22 cellular contexts compared by ENCODE assay signal in genomic region chr14:97762386-97762785, GRCh38.
"Had no signal": no experiment of that assay in that cellular context is flagged by ENCODE, and none has a peak within 500 bp of the region (broad histone marks: within the 10 kb centered on the region; RNA-seq: fewer than 3 reads in every experiment).

No MANE protein-coding gene starts in this region.

- H3K4me3 Mint-ChIP-seq: effector memory CD8-positive, alpha-beta T cell; natural killer cell treated with Interleukin-12 subunit alpha and Interleukin-12 subunit beta and Interleukin-15 and Interleukin-18, amount 100 ng/mL, for 72 hours; neural crest cell had no signal

- H3K27me3 Mint-ChIP-seq: effector memory CD8-positive, alpha-beta T cell; stimulated activated naive CD8-positive, alpha-beta T cell treated with anti-CD3 and anti-CD28 coated beads, Interleukin-15, amount 100 ng/mL, for 72 hours had no signal

- H3K27ac Mint-ChIP-seq: natural killer cell treated with Interleukin-12 subunit alpha and Interleukin-12 subunit beta and Interleukin-15 and Interleukin-18, amount 100 ng/mL, for 72 hours; progenitor cell of endocrine pancreas; stimulated activated naive CD8-positive, alpha-beta T cell treated with anti-CD3 and anti-CD28 coated beads, Interleukin-15, amount 100 ng/mL, for 72 hours had no signal

- H3K36me3 ChIP-seq: lower lobe of right lung, neutrophil, pancreas, suprapubic skin, thyroid gland, vagina had no signal

- H3K27me3 ChIP-seq: neutrophil, suprapubic skin, thyroid gland, vagina had no signal

- H3K4me1 ChIP-seq: lower lobe of right lung, pancreas, suprapubic skin, thyroid gland, vagina had no signal

- H3K4me3 ChIP-seq: lower lobe of right lung, pancreas, smooth muscle cell, suprapubic skin, thyroid gland, vagina had no signal

- H3K36me3 Mint-ChIP-seq: natural killer cell treated with Interleukin-12 subunit alpha and Interleukin-12 subunit beta and Interleukin-15 and Interleukin-18, amount 100 ng/mL, for 72 hours had no signal

- H3K9me3 Mint-ChIP-seq: effector memory CD8-positive, alpha-beta T cell; natural killer cell treated with Interleukin-12 subunit alpha and Interleukin-12 subunit beta and Interleukin-15 and Interleukin-18, amount 100 ng/mL, for 72 hours; neural crest cell; stimulated activated naive CD8-positive, alpha-beta T cell treated with anti-CD3 and anti-CD28 coated beads, Interleukin-15, amount 100 ng/mL, for 72 hours had no signal

- ATAC-seq: effector memory CD8-positive, alpha-beta T cell; left ventricle myocardium superior; lower lobe of right lung; natural killer cell treated with Interleukin-12 subunit alpha and Interleukin-12 subunit beta and Interleukin-15 and Interleukin-18, amount 100 ng/mL, for 72 hours; pancreas; sciatic nerve; stimulated activated naive CD8-positive, alpha-beta T cell treated with anti-CD3 and anti-CD28 coated beads, Interleukin-15, amount 100 ng/mL, for 72 hours had no signal

- H3K9me3 ChIP-seq: lower lobe of right lung, neutrophil, pancreas, suprapubic skin, thyroid gland, vagina had no signal

- H3K4me1 Mint-ChIP-seq: neural crest cell had no signal

- H3K27ac ChIP-seq: lower lobe of right lung, neutrophil, pancreas, suprapubic skin, thyroid gland, vagina had no signal

- DNase-seq: cortex of kidney; effector memory CD8-positive, alpha-beta T cell; erythroblast; head of caudate nucleus; left ventricle myocardium superior; lower lobe of right lung; pancreas; stimulated activated CD4-positive, alpha-beta T cell treated with anti-CD3 and anti-CD28 coated beads, Interleukin-12 subunit alpha, Interleukin-12 subunit beta, amount 100 ng/mL, for 4 hours; stimulated activated CD4-positive, alpha-beta T cell treated with anti-CD3 and anti-CD28 coated beads, Interleukin-1b, Interleukin-23, amount 100 ng/mL, for 48 hours; stimulated activated CD4-positive, alpha-beta T cell treated with anti-CD3 and anti-CD28 coated beads, Interleukin-4, amount 100 ng/mL, for 1 hour; stimulated activated CD8-positive, alpha-beta memory T cell treated with anti-CD3 and anti-CD28 coated beads, Interleukin-4, amount 100 ng/mL, for 48 hours; stimulated activated naive CD8-positive, alpha-beta T cell treated with anti-CD3 and anti-CD28 coated beads, Interleukin-15, amount 100 ng/mL, for 72 hours; thyroid gland; trophoblast cell had no signal
